ENCODE assay signal across 1 cellular context in the genomic region with DNA sequence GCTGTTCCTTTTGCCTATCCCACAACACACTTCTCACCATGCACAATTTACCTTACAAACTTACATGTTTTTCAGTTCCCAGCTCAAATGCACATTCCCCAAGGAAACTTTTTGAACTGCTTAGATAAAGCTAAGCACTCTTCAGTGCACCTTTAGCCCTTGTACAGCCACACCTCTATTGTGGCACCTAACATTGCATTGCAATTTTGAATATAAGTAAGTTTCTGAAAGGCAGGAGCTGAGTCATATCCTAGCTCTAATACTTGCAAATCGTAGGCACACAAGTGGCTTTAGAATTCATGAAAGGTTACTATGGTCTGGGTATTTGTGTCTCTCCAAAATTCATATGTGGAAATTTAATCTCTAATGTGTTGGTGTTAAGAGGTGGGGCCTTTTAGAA.
TF ChIP-seq lines count a peak whose summit lies in the region.

No MANE protein-coding gene starts in this region.

TF ChIP-seq in SK-N-SH, 30 proteins besides CTCF, POLR2A, EP300 and RAD21 (continued from another document):
- TF ChIP-seq, protein P1, sequence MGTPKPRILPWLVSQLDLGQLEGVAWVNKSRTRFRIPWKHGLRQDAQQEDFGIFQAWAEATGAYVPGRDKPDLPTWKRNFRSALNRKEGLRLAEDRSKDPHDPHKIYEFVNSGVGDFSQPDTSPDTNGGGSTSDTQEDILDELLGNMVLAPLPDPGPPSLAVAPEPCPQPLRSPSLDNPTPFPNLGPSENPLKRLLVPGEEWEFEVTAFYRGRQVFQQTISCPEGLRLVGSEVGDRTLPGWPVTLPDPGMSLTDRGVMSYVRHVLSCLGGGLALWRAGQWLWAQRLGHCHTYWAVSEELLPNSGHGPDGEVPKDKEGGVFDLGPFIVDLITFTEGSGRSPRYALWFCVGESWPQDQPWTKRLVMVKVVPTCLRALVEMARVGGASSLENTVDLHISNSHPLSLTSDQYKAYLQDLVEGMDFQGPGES (IDR thresholded peaks at IDR 0.05; ENCODE audit: low read depth, low read length) = no peak
- TF ChIP-seq JUND (IDR thresholded peaks at IDR 0.05) (no peak), POLR2AphosphoS5 (IDR thresholded peaks at IDR 0.05; ENCODE audit: low read depth, low read length) (no peak)
- TF ChIP-seq, protein P2, sequence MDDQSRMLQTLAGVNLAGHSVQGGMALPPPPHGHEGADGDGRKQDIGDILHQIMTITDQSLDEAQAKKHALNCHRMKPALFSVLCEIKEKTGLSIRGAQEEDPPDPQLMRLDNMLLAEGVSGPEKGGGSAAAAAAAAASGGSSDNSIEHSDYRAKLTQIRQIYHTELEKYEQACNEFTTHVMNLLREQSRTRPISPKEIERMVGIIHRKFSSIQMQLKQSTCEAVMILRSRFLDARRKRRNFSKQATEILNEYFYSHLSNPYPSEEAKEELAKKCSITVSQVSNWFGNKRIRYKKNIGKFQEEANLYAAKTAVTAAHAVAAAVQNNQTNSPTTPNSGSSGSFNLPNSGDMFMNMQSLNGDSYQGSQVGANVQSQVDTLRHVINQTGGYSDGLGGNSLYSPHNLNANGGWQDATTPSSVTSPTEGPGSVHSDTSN (IDR thresholded peaks at IDR 0.05) = no peak
